1 cellular context compared by ENCODE assay signal in genomic region chr9:132351404-132352050, GRCh38.
TF ChIP-seq lines count a peak whose summit lies in the region.

No MANE protein-coding gene starts in this region.

TF ChIP-seq in GM12878, 131 proteins besides CTCF, POLR2A, EP300 and RAD21:
- TF ChIP-seq YY1 (IDR thresholded peaks at IDR 0.05; ENCODE audit: low read depth, low read length) (peak; percentile 57; the same call in 1 of the 2 replicates), ETV6 (conservative IDR thresholded peaks at IDR 0.05 in 1 of 2, IDR thresholded peaks at IDR 0.05 in 1 of 2; ENCODE audit: borderline replicate concordance in 1 of 2, low read depth in 1 of 2) (no peak), ATF2 (IDR thresholded peaks at IDR 0.05; ENCODE audit: low read length) (no peak), RUNX3 (IDR thresholded peaks at IDR 0.05; ENCODE audit: low read length) (peak; percentile 14; the same call in 1 of the 2 replicates), HDAC6 (IDR thresholded peaks at IDR 0.05; ENCODE audit: unreplicated experiment) (no peak)
